ENCODE assay signal across 12 cellular contexts in the genomic region with DNA sequence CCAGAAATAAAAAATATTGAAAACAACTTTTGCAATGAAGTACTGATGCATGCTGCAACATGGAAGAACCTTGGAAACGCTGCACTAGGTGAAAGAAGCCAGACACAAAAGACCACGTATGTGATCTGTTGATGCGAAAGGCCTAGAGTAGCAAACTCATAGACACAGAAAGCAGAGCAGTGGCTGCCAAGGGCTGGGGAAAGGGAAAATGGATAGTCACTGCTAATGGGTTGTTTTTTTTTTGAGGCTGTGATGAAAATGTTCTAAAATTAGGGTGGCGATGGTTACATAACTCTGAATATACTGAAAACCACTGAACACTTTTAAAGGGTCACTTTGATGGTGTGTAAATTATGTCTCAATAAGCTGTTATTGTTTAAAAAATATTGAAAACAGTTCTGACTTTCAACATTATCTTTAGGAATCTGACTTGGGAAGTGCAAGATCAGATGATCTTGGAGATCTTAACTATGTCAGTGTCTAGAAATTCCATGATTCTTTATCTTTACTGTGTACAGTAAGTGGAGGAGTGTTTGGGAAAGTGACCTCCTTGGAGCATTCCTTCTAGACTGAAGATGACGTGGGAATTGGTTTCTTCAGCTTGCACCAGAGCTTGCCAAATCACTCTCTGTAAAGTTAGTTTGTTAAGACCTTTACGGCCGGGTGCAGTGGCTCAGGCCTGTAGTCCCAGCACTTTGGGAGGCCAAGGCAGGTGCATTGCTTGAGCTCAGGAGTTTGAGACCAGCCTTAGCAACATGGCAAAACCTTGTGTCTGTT. TPM values are rescaled to one million over a fixed set of nuclear protein-coding genes. Genes with fewer than 3 reads are reported as not detected.
DNase-seq lines count a peak whose midpoint lies in the region; ATAC-seq and TF ChIP-seq lines count a peak whose summit lies in the region.
"Had no signal": no experiment of that assay in that cellular context is flagged by ENCODE, and none has a peak within 500 bp of the region (broad histone marks: within the 10 kb centered on the region; RNA-seq: fewer than 3 reads in every experiment).

No MANE protein-coding gene starts in this region.

- peaks cover 66% of the 10 kb centered on the region for H3K4me1 ChIP-seq in mucosa of descending colon (ENCODE audit: low read depth)
- H3K4me1 ChIP-seq in upper lobe of right lung, result peaks cover 55% of the 10 kb centered on the region
- H3K4me1 ChIP-seq in effector memory CD4-positive, alpha-beta T cell (ENCODE audit: control insufficient read depth, insufficient read depth, low read length, poor library complexity, severe bottlenecking), result peaks cover 28% of the 10 kb centered on the region

- no peak for ATAC-seq in activated naive CD8-positive, alpha-beta T cell treated with anti-CD3 and anti-CD28 coated beads, Interleukin-2, amount 50 U/mL, for 24 hours
- ATAC-seq in mucosa of descending colon, result peak; percentile 7
- peak; percentile 63 for ATAC-seq in upper lobe of right lung

- peak overlapping the region; percentile 60 for H3K4me3 Mint-ChIP-seq in activated naive CD8-positive, alpha-beta T cell
- no peak overlapping the region for H3K4me3 Mint-ChIP-seq in activated naive CD8-positive, alpha-beta T cell treated with anti-CD3 and anti-CD28 coated beads, Interleukin-2, amount 50 U/mL, for 24 hours

- no peaks in the 10 kb centered on the region for H3K9me3 Mint-ChIP-seq in activated naive CD8-positive, alpha-beta T cell (ENCODE audit: low read depth)
- H3K9me3 Mint-ChIP-seq in activated naive CD8-positive, alpha-beta T cell treated with anti-CD3 and anti-CD28 coated beads, Interleukin-2, amount 50 U/mL, for 24 hours, result no peaks in the 10 kb centered on the region

- no peak for DNase-seq in activated naive CD8-positive, alpha-beta T cell treated with anti-CD3 and anti-CD28 coated beads, Interleukin-2, amount 50 U/mL, for 24 hours
- DNase-seq in choroid plexus epithelial cell (ENCODE audit: low read depth), result peak; percentile 95
- no peak for DNase-seq in mucosa of descending colon
- DNase-seq in upper lobe of right lung, result peak; percentile 62
- no peak for DNase-seq in GM10266 (ENCODE audit: extremely low spot score)
- DNase-seq in effector memory CD4-positive, alpha-beta T cell, result no peak
- DNase-seq in foreskin melanocyte, result no peak
- DNase-seq: activated CD8-positive, alpha-beta memory T cell treated with anti-CD3 and anti-CD28 coated beads, Interleukin-2, amount 50 U/mL, for 48 hours; C1 segment of cervical spinal cord; glutamatergic neuron; NK-92 treated with Interleukin-12 subunit alpha and Interleukin-12 subunit beta, amount 100 ng/mL, for 24 hours had no signal

- no peak overlapping the region for H3K27ac Mint-ChIP-seq in activated naive CD8-positive, alpha-beta T cell
- no peak overlapping the region for H3K27ac Mint-ChIP-seq in activated naive CD8-positive, alpha-beta T cell treated with anti-CD3 and anti-CD28 coated beads, Interleukin-2, amount 50 U/mL, for 24 hours

- peak overlapping the region; percentile 64 for H3K27ac ChIP-seq in upper lobe of right lung
- no peak overlapping the region for H3K27ac ChIP-seq in effector memory CD4-positive, alpha-beta T cell (ENCODE audit: insufficient read depth, low read length, poor library complexity, severe bottlenecking)

- peaks cover 41% of the 10 kb centered on the region for H3K4me1 Mint-ChIP-seq in activated naive CD8-positive, alpha-beta T cell (ENCODE audit: low read depth)
- peaks cover 28% of the 10 kb centered on the region for H3K4me1 Mint-ChIP-seq in activated naive CD8-positive, alpha-beta T cell treated with anti-CD3 and anti-CD28 coated beads, Interleukin-2, amount 50 U/mL, for 24 hours

- no peaks in the 10 kb centered on the region for H3K9me3 ChIP-seq in mucosa of descending colon
- no peaks in the 10 kb centered on the region for H3K9me3 ChIP-seq in upper lobe of right lung
- H3K9me3 ChIP-seq in effector memory CD4-positive, alpha-beta T cell (ENCODE audit: control insufficient read depth, low read length), result no peaks in the 10 kb centered on the region

- TF ChIP-seq CTCF in choroid plexus epithelial cell (conservative IDR thresholded peaks at IDR 0.05; ENCODE audit: low read depth, low read length) (no peak), mucosa of descending colon (IDR thresholded peaks at IDR 0.05) (no peak), upper lobe of right lung (IDR thresholded peaks at IDR 0.05) (no peak), GM10266 (IDR thresholded peaks at IDR 0.05; ENCODE audit: control insufficient read depth, insufficient read depth, low read depth, missing control alignments) (no peak)

- peaks cover 12% of the 10 kb centered on the region for H3K36me3 Mint-ChIP-seq in activated naive CD8-positive, alpha-beta T cell
- H3K36me3 Mint-ChIP-seq in activated naive CD8-positive, alpha-beta T cell treated with anti-CD3 and anti-CD28 coated beads, Interleukin-2, amount 50 U/mL, for 24 hours (ENCODE audit: low read depth), result peaks cover 24% of the 10 kb centered on the region

- H3K36me3 ChIP-seq in mucosa of descending colon (ENCODE audit: low read depth), result no peaks in the 10 kb centered on the region
- peaks cover under 1% of the 10 kb centered on the region for H3K36me3 ChIP-seq in upper lobe of right lung
- peaks cover 3% of the 10 kb centered on the region for H3K36me3 ChIP-seq in effector memory CD4-positive, alpha-beta T cell (ENCODE audit: control insufficient read depth, insufficient read depth, low read length)

- H3K4me3 ChIP-seq in choroid plexus epithelial cell (ENCODE audit: low read depth, low read length) (no peak overlapping the region), mucosa of descending colon (no peak overlapping the region), upper lobe of right lung (no peak overlapping the region)
- no peak overlapping the region for H3K4me3 ChIP-seq in effector memory CD4-positive, alpha-beta T cell (ENCODE audit: insufficient read depth, low read depth, low read length, poor library complexity, severe bottlenecking)

- intact Hi-C loops in mucosa of descending colon (cut with DNase I, micrococcal nuclease), result no loop called here
- intact Hi-C loops in upper lobe of right lung (cut with DNase I), result no loop called here

- H3K27me3 ChIP-seq in upper lobe of right lung, result no peaks in the 10 kb centered on the region
- no peaks in the 10 kb centered on the region for H3K27me3 ChIP-seq in effector memory CD4-positive, alpha-beta T cell (replicated peaks; ENCODE audit: control insufficient read depth, insufficient read depth, low read length, poor library complexity, severe bottlenecking)

- no peaks in the 10 kb centered on the region for H3K27me3 Mint-ChIP-seq in activated naive CD8-positive, alpha-beta T cell
- H3K27me3 Mint-ChIP-seq in activated naive CD8-positive, alpha-beta T cell treated with anti-CD3 and anti-CD28 coated beads, Interleukin-2, amount 50 U/mL, for 24 hours, result no peaks in the 10 kb centered on the region

RNA-seq across cellular contexts. Expression of gene MLXIP, which starts 12.4 kb away (rescaled TPM):
- total RNA-seq in mucosa of descending colon, result 100 to 1,000 TPM; 194 to 230 (median 201) TPM
- 57.4 TPM for total RNA-seq in upper lobe of right lung

Comparison
In these comparisons a context has a peak if more than half of its experiments do, and no peak if none do; other contexts are left out.
1. DNase-seq: peak in choroid plexus epithelial cell (single experiment) and upper lobe of right lung (single experiment); none in activated naive CD8-positive, alpha-beta T cell treated with anti-CD3 and anti-CD28 coated beads, Interleukin-2, amount 50 U/mL, for 24 hours (single experiment), mucosa of descending colon (0 of 3), GM10266 (single experiment), effector memory CD4-positive, alpha-beta T cell (0 of 3) and foreskin melanocyte (single experiment).